Comparison of ENCODE assay signal across 20 cellular contexts in the genomic region with DNA sequence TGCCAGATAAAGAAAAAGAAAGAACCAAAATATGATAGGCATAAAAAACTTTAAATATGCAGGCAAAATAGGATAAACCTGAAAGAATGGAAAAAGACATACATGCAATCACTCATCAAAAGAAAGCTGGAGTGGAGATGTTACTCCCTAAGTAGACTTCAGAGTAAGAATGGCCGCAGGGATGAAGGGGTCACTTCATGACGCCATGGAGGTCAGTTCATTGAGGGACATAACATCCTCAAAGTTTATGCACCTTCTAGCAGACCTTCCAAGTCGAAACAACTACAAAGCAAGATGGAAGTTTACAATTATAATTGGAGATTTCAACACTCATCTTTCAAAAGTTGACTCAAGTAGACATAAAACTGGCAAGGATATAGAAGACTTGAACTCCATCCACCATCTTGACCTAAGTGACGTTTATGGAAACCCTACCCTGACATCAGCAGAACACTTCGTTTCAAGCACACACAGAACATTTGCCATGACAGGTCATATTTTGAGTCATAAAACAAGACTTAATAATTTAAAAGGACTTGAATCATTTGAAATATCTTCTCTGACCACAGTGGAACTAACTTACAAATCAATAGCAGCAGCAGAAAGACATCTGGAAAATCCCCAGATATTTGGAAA.
"Had no signal": no experiment of that assay in that cellular context is flagged by ENCODE, and none has a peak within 500 bp of the region (broad histone marks: within the 10 kb centered on the region; RNA-seq: fewer than 3 reads in every experiment).

No MANE protein-coding gene starts in this region.

- H3K36me3 ChIP-seq: esophagus muscularis mucosa, neutrophil, right atrium auricular region, tibial artery, upper lobe of right lung had no signal

- H3K27ac ChIP-seq: epithelial cell of prostate, esophagus muscularis mucosa, neutrophil, right atrium auricular region, upper lobe of right lung had no signal

- H3K4me1 Mint-ChIP-seq: naive thymus-derived CD4-positive, alpha-beta T cell; stimulated activated effector memory CD8-positive, alpha-beta T cell treated with anti-CD3 and anti-CD28 coated beads, Interleukin-12 subunit alpha, Interleukin-12 subunit beta, amount 100 ng/mL, for 72 hours had no signal

- H3K27ac Mint-ChIP-seq: dendritic cell treated with granulocyte-macrophage colony-stimulating factor and Interleukin-4, amounts not matched to agents 40 ng/mL and 50 ng/mL, for 4 days; effector memory CD8-positive, alpha-beta T cell; naive thymus-derived CD4-positive, alpha-beta T cell; stimulated activated effector memory CD8-positive, alpha-beta T cell treated with anti-CD3 and anti-CD28 coated beads, Interleukin-12 subunit alpha, Interleukin-12 subunit beta, amount 100 ng/mL, for 72 hours had no signal

- H3K4me3 Mint-ChIP-seq: dendritic cell treated with granulocyte-macrophage colony-stimulating factor and Interleukin-4, amounts not matched to agents 40 ng/mL and 50 ng/mL, for 4 days; effector memory CD8-positive, alpha-beta T cell; naive thymus-derived CD4-positive, alpha-beta T cell; stimulated activated effector memory CD8-positive, alpha-beta T cell treated with anti-CD3 and anti-CD28 coated beads, Interleukin-12 subunit alpha, Interleukin-12 subunit beta, amount 100 ng/mL, for 72 hours had no signal

- ATAC-seq: effector memory CD8-positive, alpha-beta T cell; left lobe of liver; naive thymus-derived CD4-positive, alpha-beta T cell; stimulated activated effector memory CD8-positive, alpha-beta T cell treated with anti-CD3 and anti-CD28 coated beads, Interleukin-12 subunit alpha, Interleukin-12 subunit beta, amount 100 ng/mL, for 72 hours; stimulated activated naive CD8-positive, alpha-beta T cell treated with anti-CD3 and anti-CD28 coated beads, Interleukin-15, Interleukin-2, amounts not matched to agents 100 U/mL and 50 U/mL, for 24 hours; upper lobe of right lung had no signal

- H3K4me2 ChIP-seq: smooth muscle cell had no signal

- DNase-seq: effector memory CD8-positive, alpha-beta T cell; foreskin melanocyte; hippocampal formation; kidney glomerular epithelial cell; mammary epithelial cell; naive thymus-derived CD4-positive, alpha-beta T cell; stimulated activated CD4-positive, alpha-beta T cell treated with anti-CD3 and anti-CD28 coated beads, Interleukin-4, amount 100 ng/mL, for 1 hour; stimulated activated CD8-positive, alpha-beta memory T cell treated with anti-CD3 and anti-CD28 coated beads, Interleukin-4, amount 100 ng/mL, for 48 hours; stimulated activated naive CD8-positive, alpha-beta T cell treated with anti-CD3 and anti-CD28 coated beads, Interleukin-15, Interleukin-2, amounts not matched to agents 100 U/mL and 50 U/mL, for 24 hours; tibial artery; upper lobe of right lung had no signal

- H3K4me3 ChIP-seq: esophagus muscularis mucosa, right atrium auricular region, smooth muscle cell, tibial artery, upper lobe of right lung had no signal

- H3K4me1 ChIP-seq: esophagus muscularis mucosa, right atrium auricular region, upper lobe of right lung had no signal

- H3K36me3 Mint-ChIP-seq: naive thymus-derived CD4-positive, alpha-beta T cell; stimulated activated effector memory CD8-positive, alpha-beta T cell treated with anti-CD3 and anti-CD28 coated beads, Interleukin-12 subunit alpha, Interleukin-12 subunit beta, amount 100 ng/mL, for 72 hours had no signal

- FAIRE-seq: colon had no signal

- H3K9me3 ChIP-seq: esophagus muscularis mucosa, neutrophil, tibial artery, upper lobe of right lung had no signal

- H3K27me3 ChIP-seq: right atrium auricular region, upper lobe of right lung had no signal

- H3K9me3 Mint-ChIP-seq: dendritic cell treated with granulocyte-macrophage colony-stimulating factor and Interleukin-4, amounts not matched to agents 40 ng/mL and 50 ng/mL, for 4 days; effector memory CD8-positive, alpha-beta T cell; stimulated activated effector memory CD8-positive, alpha-beta T cell treated with anti-CD3 and anti-CD28 coated beads, Interleukin-12 subunit alpha, Interleukin-12 subunit beta, amount 100 ng/mL, for 72 hours had no signal
